ENCODE assay signal across 8 cellular contexts in genomic region chr11:95092549-95093324, GRCh38. TPM values are rescaled to one million over a fixed set of nuclear protein-coding genes. Genes with fewer than 3 reads are reported as not detected.
A peak's percentile ranks its signal among the peaks of the same experiment; 100 is the strongest.
DNase-seq lines count a peak whose midpoint lies in the region; ATAC-seq and TF ChIP-seq lines count a peak whose summit lies in the region.

No MANE protein-coding gene starts in this region.

- peaks cover 87% of the 10 kb centered on the region for H3K4me1 ChIP-seq in BLaER1
- H3K4me1 ChIP-seq in skeletal muscle tissue (ENCODE audit: control insufficient read depth in 3 of 3, insufficient read depth in 3 of 3, low read length in 3 of 3): peaks cover 51 to 70% (median 57%) of the 10 kb centered on the region in 3 donors

- H3K27ac ChIP-seq in BLaER1 (peak overlapping the region; percentile 87), WERI-Rb-1 (no peak overlapping the region), skeletal muscle tissue (ENCODE audit: low read depth, low read length) (peak overlapping the region; percentile 84)

- TF ChIP-seq CTCF in WERI-Rb-1 (IDR thresholded peaks at IDR 0.05; ENCODE audit: low read depth, low read length): peak; percentile 59

- H3K9ac ChIP-seq in BLaER1 (peak overlapping the region; percentile 91), skeletal muscle tissue (ENCODE audit: low read depth in 1 of 3, low read length in 3 of 3) (peak overlapping the region in 2 of 3 donors; percentile 32 to 40)

- H3K4me3 ChIP-seq in BLaER1 (peak overlapping the region; percentile 96), WERI-Rb-1 (ENCODE audit: low read depth, low read length) (no peak overlapping the region), skeletal muscle tissue (ENCODE audit: low read length in 3 of 3) (peak overlapping the region in 1 of 3 donors; percentile 85)

- POLR2A ChIA-PET in HEK293T (lab: Yijun Ruan, JAX): interaction anchor here (0.8 to 1.9 kb wide), 4 partner anchors 10 to 1297 kb away, joined by 3 to 10 read pairs (median 3); partner anchors contain the start of genes CCDC82, JRKL and SRSF8

- no peak for ATAC-seq in GM19395 (IDR thresholded peaks at IDR 0.05; ENCODE audit: unreplicated experiment)

- H3K9me3 ChIP-seq in BLaER1: no peaks in the 10 kb centered on the region
- no peaks in the 10 kb centered on the region for H3K9me3 ChIP-seq in WERI-Rb-1 (ENCODE audit: severe bottlenecking)
- H3K9me3 ChIP-seq in skeletal muscle tissue (ENCODE audit: control insufficient read depth in 3 of 3, low read length in 3 of 3): no peaks in the 10 kb centered on the region

- peak overlapping the region; percentile 98 for H3K4me2 ChIP-seq in BLaER1

- CTCF ChIA-PET in HEK293T (lab: Yijun Ruan, JAX): interaction anchor here (0.7 to 3.7 kb wide), 3 partner anchors 9 to 25 kb away, joined by 3 to 27 read pairs (median 6); no protein-coding TSS in a partner anchor

- DNase-seq in HEK293T (ENCODE audit: extremely low spot score) (peak; percentile 47), WERI-Rb-1 (no peak), fibroblast of gingiva (ENCODE audit: low read depth) (peak; percentile 57), pons (ENCODE audit: low spot score) (no peak), HK-2 (ENCODE audit: unreplicated experiment) (no peak)

- H3K36me3 ChIP-seq in BLaER1 (0 out of 2 replicates have a peak, but pooled peaks cover 13% of the 10 kb centered on the region), WERI-Rb-1 (no peaks in the 10 kb centered on the region), skeletal muscle tissue (ENCODE audit: control insufficient read depth in 3 of 3, insufficient read depth in 3 of 3, low read length in 3 of 3) (no peaks in the 10 kb centered on the region)

- H3K27me3 ChIP-seq in BLaER1 (no peaks in the 10 kb centered on the region), WERI-Rb-1 (ENCODE audit: insufficient read depth, low read depth, severe bottlenecking) (no peaks in the 10 kb centered on the region), skeletal muscle tissue (ENCODE audit: control insufficient read depth in 3 of 3, insufficient read depth in 3 of 3, low read length in 3 of 3) (no peaks in the 10 kb centered on the region)

- H4K20me1 ChIP-seq in BLaER1: peaks cover 14% of the 10 kb centered on the region; the same call in 1 of the 2 replicates

TF ChIP-seq in HEK293T, 16 proteins besides CTCF, POLR2A, EP300 and RAD21:
- TF ChIP-seq ARNT (IDR thresholded peaks at IDR 0.05): no peak
- TF ChIP-seq ELF4 (IDR thresholded peaks at IDR 0.05): no peak
- no peak for TF ChIP-seq FOXK2 (IDR thresholded peaks at IDR 0.05)
TF ChIP-seq in HEK293T: peak in this region for 0.

RNA-seq across cellular contexts. Expression of gene ENDOD1, which starts 3.1 kb away (rescaled TPM):
- 99.2 TPM for total RNA-seq in skeletal muscle tissue

RNA-seq across cellular contexts. Expression of gene SRSF8, which starts 26.0 kb away (rescaled TPM):
- total RNA-seq in skeletal muscle tissue: 11.5 TPM

RNA-seq across cellular contexts. Expression of gene KDM4F, which starts 43.5 kb away (rescaled TPM):
- total RNA-seq in skeletal muscle tissue: not detected

Comparison
In these comparisons a context has a peak if more than half of its experiments do, and no peak if none do; other contexts are left out.
1. DNase-seq: peak in HEK293T (single experiment) and fibroblast of gingiva (single experiment); none in WERI-Rb-1 (single experiment), pons (single experiment) and HK-2 (single experiment).